Comparison of ENCODE assay signal across 8 cellular contexts in the genomic region with DNA sequence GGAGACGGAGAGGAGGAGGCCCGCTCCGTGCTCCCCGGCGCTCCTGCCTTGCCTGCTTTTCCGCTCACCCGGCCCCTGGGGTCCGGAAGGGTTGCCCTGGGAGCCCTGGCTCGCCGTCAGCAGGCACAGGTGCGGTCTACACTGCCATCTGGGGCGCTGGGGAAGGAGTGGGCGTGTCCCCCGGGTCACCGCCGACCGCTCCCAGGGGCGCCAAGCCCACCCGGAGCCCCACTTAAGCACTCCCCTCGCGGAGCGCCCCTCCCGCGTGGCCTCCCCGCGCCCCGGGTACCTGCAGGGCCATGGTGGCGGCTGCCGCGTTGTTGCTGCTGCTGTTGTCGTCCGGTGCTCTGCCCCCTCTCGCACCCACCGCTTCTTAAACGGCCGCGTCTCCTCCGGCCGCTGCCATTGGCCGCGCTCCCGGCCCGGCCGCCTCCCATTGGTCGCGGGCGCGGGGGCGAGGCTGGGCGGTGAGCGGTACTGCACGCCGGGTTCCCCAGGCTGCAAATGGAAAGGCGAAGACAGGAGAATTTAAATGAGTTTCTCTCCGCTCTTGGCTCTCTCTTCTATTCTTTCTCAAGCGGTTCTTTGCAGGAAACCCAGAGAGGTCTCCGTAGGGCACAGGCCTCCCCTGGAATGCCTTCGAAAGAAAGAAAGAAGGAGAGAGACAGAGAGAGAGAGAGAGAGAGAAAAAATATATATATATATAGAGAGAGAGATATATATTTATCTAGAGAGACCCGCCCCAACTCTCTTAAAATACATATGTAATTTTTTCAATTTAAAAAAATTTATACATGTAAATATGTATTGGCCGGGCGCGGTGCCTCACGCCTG. TPM values are rescaled to one million over a fixed set of nuclear protein-coding genes. Genes with fewer than 3 reads are reported as not detected.
DNase-seq lines count a peak whose midpoint lies in the region; ATAC-seq and TF ChIP-seq lines count a peak whose summit lies in the region.

A gene (minus strand): TSS at position 349 of the 834 bp plus-strand sequence. CDS start 48 bp downstream, at position 301.

- intact Hi-C loops in activated CD4-positive, alpha-beta T cell treated with anti-CD3 and anti-CD28 coated beads for 36 hours (cut with DNase I, micrococcal nuclease): loop anchor here (1.0 to 2.0 kb wide), 3 partner anchors 9 to 130 kb away; a partner anchor contains a TSS
- intact Hi-C loops in colonic mucosa (cut with DNase I): no loop called here

- H3K27ac Mint-ChIP-seq in activated CD4-positive, alpha-beta T cell treated with anti-CD3 and anti-CD28 coated beads for 36 hours: no peak within 1 kb of the TSS

- peaks cover 19% of the 10 kb centered on the region for H3K4me1 Mint-ChIP-seq in activated CD4-positive, alpha-beta T cell treated with anti-CD3 and anti-CD28 coated beads for 36 hours

- no peaks in the 10 kb centered on the region for H3K36me3 Mint-ChIP-seq in activated CD4-positive, alpha-beta T cell treated with anti-CD3 and anti-CD28 coated beads for 36 hours (ENCODE audit: low read depth)

- CTCF ChIA-PET in activated CD4-positive, alpha-beta T cell treated with anti-CD3 and anti-CD28 coated beads for 36 hours (lab: Charles Lee): no interaction called here

- H3K9ac ChIP-seq in colonic mucosa (ENCODE audit: low read depth in 2 of 2, low read length in 2 of 2): peak within 1 kb of the TSS; percentile 40 to 67

- H3K4me3 ChIP-seq in AG09309 (ENCODE audit: control insufficient read depth, low read depth, low read length) (peak within 1 kb of the TSS; percentile 52), colonic mucosa (peak within 1 kb of the TSS; percentile 75)

- no peaks in the 10 kb centered on the region for H3K4me1 ChIP-seq in colonic mucosa

- H3K27me3 ChIP-seq in colonic mucosa: no peaks in the 10 kb centered on the region

- DNase-seq in AG09309 (ENCODE audit: low read depth): no peak
- peak; percentile 50 for DNase-seq in NCI-H345 treated with DMSO at 0.1 percent for 48 hours (lab: John Stamatoyannopoulos, UW; ENCODE audit: unreplicated experiment)
- peak; percentile 91 for DNase-seq in activated CD4-positive, alpha-beta T cell treated with anti-CD3 and anti-CD28 coated beads for 36 hours
- DNase-seq in colonic mucosa: peak; percentile 71
- DNase-seq in left lobe of liver (ENCODE audit: low spot score): peak; percentile 72
- peak; percentile 83 to 86 for DNase-seq in stimulated activated CD4-positive, alpha-beta T cell treated with anti-CD3 and anti-CD28 coated beads, Interleukin-2, amount 100 ng/mL, for 24 hours

- H3K4me3 Mint-ChIP-seq in activated CD4-positive, alpha-beta T cell treated with anti-CD3 and anti-CD28 coated beads for 36 hours: peak within 1 kb of the TSS; percentile 67

- TF ChIP-seq CTCF in AG09309 (IDR thresholded peaks at IDR 0.05; ENCODE audit: control insufficient read depth, insufficient read depth, low read depth, low read length, missing control alignments) (peak; percentile 19), colonic mucosa (IDR thresholded peaks at IDR 0.05) (peak; percentile 60)

- no peaks in the 10 kb centered on the region for H3K9me3 Mint-ChIP-seq in activated CD4-positive, alpha-beta T cell treated with anti-CD3 and anti-CD28 coated beads for 36 hours (ENCODE audit: low read depth)

- no peaks in the 10 kb centered on the region for H3K36me3 ChIP-seq in colonic mucosa

- peak; percentile 99 for ATAC-seq in GM18907 (IDR thresholded peaks at IDR 0.05; ENCODE audit: unreplicated experiment)
- peak; percentile 97 for ATAC-seq in HG03139 (IDR thresholded peaks at IDR 0.05; ENCODE audit: unreplicated experiment)
- peak; percentile 91 for ATAC-seq in activated CD4-positive, alpha-beta T cell treated with anti-CD3 and anti-CD28 coated beads for 36 hours
- peak; percentile 90 for ATAC-seq in left lobe of liver

- H3K27ac ChIP-seq in colonic mucosa: no peak within 1 kb of the TSS

- H3K27me3 Mint-ChIP-seq in activated CD4-positive, alpha-beta T cell treated with anti-CD3 and anti-CD28 coated beads for 36 hours: no peaks in the 10 kb centered on the region

- no peaks in the 10 kb centered on the region for H3K9me3 ChIP-seq in colonic mucosa

- POLR2A ChIA-PET in activated CD4-positive, alpha-beta T cell treated with anti-CD3 and anti-CD28 coated beads for 36 hours (lab: Charles Lee): no interaction called here

RNA-seq across cellular contexts. Expression of the gene that starts here (rescaled TPM):
- 1 to 10 TPM; 2.4 to 2.6 TPM for total RNA-seq in activated CD4-positive, alpha-beta T cell treated with anti-CD3 and anti-CD28 coated beads for 36 hours
- total RNA-seq in colonic mucosa (under 1 TPM; 0.44 to 0.98 TPM), left lobe of liver (not detected)

Comparison
In these comparisons a context has a peak if more than half of its experiments do, and no peak if none do; other contexts are left out.
1. Peak in DNase-seq, H3K4me3 ChIP-seq and H3K9ac ChIP-seq in colonic mucosa; RNA of the gene not detected or under 1 TPM.
2. Peak in DNase-seq and ATAC-seq in left lobe of liver; RNA of the gene not detected or under 1 TPM.